29 cellular contexts compared by ENCODE assay signal in genomic region chr3:141538568-141538967, GRCh38. TPM values are rescaled to one million over a fixed set of nuclear protein-coding genes. Genes with fewer than 3 reads are reported as not detected.
DNase-seq lines count a peak whose midpoint lies in the region; ATAC-seq, FAIRE-seq and TF ChIP-seq lines count a peak whose summit lies in the region.
"Had no signal": no experiment of that assay in that cellular context is flagged by ENCODE, and none has a peak within 500 bp of the region (broad histone marks: within the 10 kb centered on the region; RNA-seq: fewer than 3 reads in every experiment).

No MANE protein-coding gene starts in this region.

- peak; percentile 71 for FAIRE-seq in small intestine (lab: Jason Lieb, UNC)
- FAIRE-seq: GM12878, H1, HTR-8/SVneo had no signal

- no peaks in the 10 kb centered on the region for H3K27me3 ChIP-seq in RWPE2 (ENCODE audit: insufficient read depth, poor library complexity, severe bottlenecking)
- H3K27me3 ChIP-seq in small intestine (ENCODE audit: control insufficient read depth in 2 of 2, insufficient read depth in 2 of 2, low read length in 2 of 2): no peaks in the 10 kb centered on the region
- no peaks in the 10 kb centered on the region for H3K27me3 ChIP-seq in WERI-Rb-1 (ENCODE audit: insufficient read depth, low read depth, severe bottlenecking)
- H3K27me3 ChIP-seq: ovary, Peyer's patch, thyroid gland had no signal

- peaks cover 13% of the 10 kb centered on the region for H3K4me1 ChIP-seq in RWPE2 (ENCODE audit: insufficient read depth, poor library complexity, severe bottlenecking)
- H3K4me1 ChIP-seq in small intestine (ENCODE audit: control insufficient read depth in 2 of 2, insufficient read depth in 1 of 2, low read depth in 1 of 2, low read length in 1 of 2): no peaks in the 10 kb centered on the region
- H3K4me1 ChIP-seq: Peyer's patch, thyroid gland had no signal

- H3K4me3 Mint-ChIP-seq in stimulated activated effector memory CD8-positive, alpha-beta T cell treated with anti-CD3 and anti-CD28 coated beads, Interleukin-12 subunit alpha, Interleukin-12 subunit beta, amount 100 ng/mL, for 72 hours: no peak overlapping the region
- H3K4me3 Mint-ChIP-seq: activated T-cell treated with anti-CD3 and anti-CD28 coated beads, Interleukin-2, amount 50 U/mL, for 24 hours had no signal

- H3K36me3 ChIP-seq in RWPE2 (ENCODE audit: low read depth) (peaks cover 56% of the 10 kb centered on the region), small intestine (ENCODE audit: control insufficient read depth in 2 of 2, insufficient read depth in 2 of 2, low read length in 2 of 2) (no peaks in the 10 kb centered on the region), WERI-Rb-1 (no peaks in the 10 kb centered on the region; the same call in 1 of the 2 replicates)
- H3K36me3 ChIP-seq: ovary had no signal

- H3K9me3 Mint-ChIP-seq in stimulated activated effector memory CD8-positive, alpha-beta T cell treated with anti-CD3 and anti-CD28 coated beads, Interleukin-12 subunit alpha, Interleukin-12 subunit beta, amount 100 ng/mL, for 72 hours: peaks cover 10% of the 10 kb centered on the region

- H3K36me3 Mint-ChIP-seq in stimulated activated effector memory CD8-positive, alpha-beta T cell treated with anti-CD3 and anti-CD28 coated beads, Interleukin-12 subunit alpha, Interleukin-12 subunit beta, amount 100 ng/mL, for 72 hours: peaks cover 80% of the 10 kb centered on the region

- H3K4me3 ChIP-seq in RWPE2 (ENCODE audit: severe bottlenecking): no peak overlapping the region
- no peak overlapping the region for H3K4me3 ChIP-seq in fibroblast of villous mesenchyme (ENCODE audit: low read depth, low read length)
- no peak overlapping the region for H3K4me3 ChIP-seq in small intestine (ENCODE audit: low read depth in 1 of 2, low read length in 2 of 2)
- H3K4me3 ChIP-seq in WERI-Rb-1 (ENCODE audit: low read depth, low read length): no peak overlapping the region
- H3K4me3 ChIP-seq: GM12878, ovary, Peyer's patch, thyroid gland had no signal

- H3K27ac Mint-ChIP-seq in stimulated activated effector memory CD8-positive, alpha-beta T cell treated with anti-CD3 and anti-CD28 coated beads, Interleukin-12 subunit alpha, Interleukin-12 subunit beta, amount 100 ng/mL, for 72 hours: no peak overlapping the region

- peaks cover 13% of the 10 kb centered on the region for H3K9me3 ChIP-seq in RWPE2 (ENCODE audit: severe bottlenecking)
- no peaks in the 10 kb centered on the region for H3K9me3 ChIP-seq in small intestine (ENCODE audit: control insufficient read depth, low read depth)
- peaks cover 4% of the 10 kb centered on the region for H3K9me3 ChIP-seq in WERI-Rb-1 (ENCODE audit: severe bottlenecking)
- H3K9me3 ChIP-seq: ovary, Peyer's patch, thyroid gland had no signal

- TF ChIP-seq CTCF in RWPE2 (IDR thresholded peaks at IDR 0.05; ENCODE audit: poor library complexity, severe bottlenecking): no peak
- TF ChIP-seq CTCF in fibroblast of villous mesenchyme (IDR thresholded peaks at IDR 0.05; ENCODE audit: insufficient read depth, low read depth, low read length): no peak
- TF ChIP-seq CTCF in WERI-Rb-1 (IDR thresholded peaks at IDR 0.05; ENCODE audit: low read depth, low read length): no peak

- H3K27ac ChIP-seq in RWPE2 (ENCODE audit: poor library complexity, severe bottlenecking) (no peak overlapping the region), small intestine (ENCODE audit: low read depth in 1 of 2, low read length in 1 of 2) (no peak overlapping the region), WERI-Rb-1 (no peak overlapping the region)
- H3K27ac ChIP-seq: KMS-11, ovary, Peyer's patch, thyroid gland had no signal

- peak; percentile 42 for DNase-seq in ELR (ENCODE audit: low read depth)
- DNase-seq in RWPE2 (ENCODE audit: low spot score): no peak
- peak; percentile 32 for DNase-seq in fibroblast of villous mesenchyme (ENCODE audit: low read depth)
- no peak for DNase-seq in small intestine
- DNase-seq in AML-193 (lab: John Stamatoyannopoulos, UW): no peak
- DNase-seq in stimulated activated effector memory CD8-positive, alpha-beta T cell treated with anti-CD3 and anti-CD28 coated beads, Interleukin-12 subunit alpha, Interleukin-12 subunit beta, amount 100 ng/mL, for 72 hours (ENCODE audit: low spot score in 2 of 2): no peak
- DNase-seq in WERI-Rb-1: no peak
- DNase-seq: activated CD4-positive, alpha-beta T cell treated with anti-CD3 and anti-CD28 coated beads for 4 hours; activated CD8-positive, alpha-beta memory T cell treated with anti-CD3 and anti-CD28 coated beads for 24 hours; activated naive CD4-positive, alpha-beta T cell treated with Interleukin-2 at 50 U/mL for 16 hours; activated T-cell treated with anti-CD3 and anti-CD28 coated beads, Interleukin-2, amount 50 U/mL, for 24 hours; aorta; central memory CD4-positive, alpha-beta T cell; dermis blood vessel endothelial cell; left colon; mesendoderm; MV-4-11; NCI-H1694 treated with DMSO at 0.1 percent for 48 hours; NCI-H2171 treated with DMSO at 0.1 percent for 48 hours; NCI-H526; ovary; Peyer's patch; stimulated activated naive CD8-positive, alpha-beta T cell treated with anti-CD3 and anti-CD28 coated beads, Interleukin-15, Interleukin-2, amounts not matched to agents 100 U/mL and 50 U/mL, for 24 hours; T-helper 2 cell; thyroid gland had no signal

- H3K4me1 Mint-ChIP-seq in stimulated activated effector memory CD8-positive, alpha-beta T cell treated with anti-CD3 and anti-CD28 coated beads, Interleukin-12 subunit alpha, Interleukin-12 subunit beta, amount 100 ng/mL, for 72 hours: peaks cover 28% of the 10 kb centered on the region

- ATAC-seq in RWPE2 (ENCODE audit: low read depth): peak; percentile 58; the same call in 2 of the 3 replicates
- ATAC-seq in stimulated activated effector memory CD8-positive, alpha-beta T cell treated with anti-CD3 and anti-CD28 coated beads, Interleukin-12 subunit alpha, Interleukin-12 subunit beta, amount 100 ng/mL, for 72 hours: no peak
- ATAC-seq: GM12878; left colon; stimulated activated naive CD8-positive, alpha-beta T cell treated with anti-CD3 and anti-CD28 coated beads, Interleukin-15, Interleukin-2, amounts not matched to agents 100 U/mL and 50 U/mL, for 24 hours had no signal

RNA-seq across cellular contexts. Expression of gene RASA2, which starts 51.7 kb away (rescaled TPM):
- total RNA-seq in fibroblast of villous mesenchyme: 11.3 and 18.1 TPM in 2 replicates
- 1 to 10 TPM; 3.8 to 4.9 (median 3.9) TPM for polyA plus RNA-seq in small intestine

Comparison
In these comparisons a context has a peak if more than half of its experiments do, and no peak if none do; other contexts are left out.
1. DNase-seq: peak in ELR (single experiment) and fibroblast of villous mesenchyme (single experiment); none in RWPE2 (single experiment), small intestine (single experiment), AML-193 (0 of 2), stimulated activated effector memory CD8-positive, alpha-beta T cell treated with anti-CD3 and anti-CD28 coated beads, Interleukin-12 subunit alpha, Interleukin-12 subunit beta, amount 100 ng/mL, for 72 hours (0 of 2) and WERI-Rb-1 (single experiment).